13 cellular contexts compared by ENCODE assay signal in the genomic region with DNA sequence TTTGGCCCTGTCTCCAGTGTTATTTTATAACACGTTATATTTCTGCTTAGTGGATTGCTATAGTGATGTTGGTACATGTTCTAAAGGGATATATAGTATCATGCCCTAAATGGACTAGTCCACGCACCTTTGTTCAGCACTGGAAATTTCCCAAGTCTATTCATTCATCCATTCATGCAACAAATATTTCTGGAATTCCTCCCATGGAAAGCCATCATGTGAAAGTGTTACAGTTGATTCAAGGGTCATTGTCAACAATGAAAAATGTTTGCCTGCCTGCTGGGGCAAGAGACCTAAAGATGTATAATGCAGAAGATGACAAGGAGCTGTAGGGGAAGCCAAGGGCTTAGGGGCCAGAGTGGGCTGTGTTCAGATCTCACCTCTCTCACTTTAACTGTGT. TPM values are rescaled to one million over a fixed set of nuclear protein-coding genes. Genes with fewer than 3 reads are reported as not detected.
DNase-seq lines count a peak whose midpoint lies in the region; ATAC-seq and TF ChIP-seq lines count a peak whose summit lies in the region.
"Had no signal": no experiment of that assay in that cellular context is flagged by ENCODE, and none has a peak within 500 bp of the region (broad histone marks: within the 10 kb centered on the region; RNA-seq: fewer than 3 reads in every experiment).

No MANE protein-coding gene starts in this region.

- H3K36me3 ChIP-seq in brain microvascular endothelial cell (replicated peaks) (no peaks in the 10 kb centered on the region), Peyer's patch (no peaks in the 10 kb centered on the region)
- H3K36me3 ChIP-seq: BLaER1, uterus had no signal

- DNase-seq in AG08395 (ENCODE audit: low spot score) (peak; percentile 55), brain microvascular endothelial cell (peak; percentile 77), kidney glomerular epithelial cell (lab: John Stamatoyannopoulos, UW) (peak; percentile 97), NOMO-1 (lab: John Stamatoyannopoulos, UW; ENCODE audit: unreplicated experiment in 2 of 2) (no peak), Peyer's patch (no peak)
- DNase-seq: hippocampal formation, NCI-H1694, uterus had no signal

- no peak for TF ChIP-seq RAD21 in Ishikawa (IDR thresholded peaks at IDR 0.05; ENCODE audit: low read depth)

- peak overlapping the region; percentile 46 for H3K27ac ChIP-seq in brain microvascular endothelial cell
- H3K27ac ChIP-seq in Peyer's patch: no peak overlapping the region
- H3K27ac ChIP-seq: BLaER1, uterus had no signal

- no peak for TF ChIP-seq POLR2A in Peyer's patch (IDR thresholded peaks at IDR 0.05)

- ATAC-seq in HG03354 (IDR thresholded peaks at IDR 0.05; ENCODE audit: poor library complexity, severe bottlenecking, unreplicated experiment) (no peak), GM18519 (IDR thresholded peaks at IDR 0.05; ENCODE audit: low FRiP score, unreplicated experiment) (no peak)

- no peaks in the 10 kb centered on the region for H3K4me1 ChIP-seq in Peyer's patch
- H3K4me1 ChIP-seq: BLaER1, uterus had no signal

- in situ Hi-C loops in brain microvascular endothelial cell (cut with HindIII; ENCODE audit: low pct_ligation_motif_present, low sequenced_read_pairs): no loop called here

- H3K4me3 ChIP-seq in brain microvascular endothelial cell (ENCODE audit: low read depth, low read length): no peak overlapping the region
- H3K4me3 ChIP-seq in Peyer's patch: no peak overlapping the region
- H3K4me3 ChIP-seq: BLaER1, smooth muscle cell, uterus had no signal

- peak; percentile 73; the same call in 1 of the 2 replicates for TF ChIP-seq EP300 in Ishikawa (IDR thresholded peaks at IDR 0.05; ENCODE audit: borderline replicate concordance)

- H3K27me3 ChIP-seq in brain microvascular endothelial cell (replicated peaks) (no peaks in the 10 kb centered on the region), Peyer's patch (no peaks in the 10 kb centered on the region)
- H3K27me3 ChIP-seq: BLaER1, uterus had no signal

- TF ChIP-seq CTCF in brain microvascular endothelial cell (IDR thresholded peaks at IDR 0.05; ENCODE audit: low read depth, low read length, missing control alignments): no peak
- TF ChIP-seq CTCF in Peyer's patch (IDR thresholded peaks at IDR 0.05): no peak

- no peaks in the 10 kb centered on the region for H3K9me3 ChIP-seq in Peyer's patch
- H3K9me3 ChIP-seq: uterus had no signal

TF ChIP-seq in Ishikawa, 13 proteins besides CTCF, POLR2A, EP300 and RAD21:
- TF ChIP-seq TEAD4 (IDR thresholded peaks at IDR 0.05): peak; percentile 95
- no peak for TF ChIP-seq CEBPB (IDR thresholded peaks at IDR 0.05)
- peak; percentile 47; the same call in 1 of the 2 replicates for TF ChIP-seq FOXM1 (IDR thresholded peaks at IDR 0.05; ENCODE audit: borderline replicate concordance, low read depth)
- TF ChIP-seq EGR1 (IDR thresholded peaks at IDR 0.05): no peak
- TF ChIP-seq, protein P1, sequence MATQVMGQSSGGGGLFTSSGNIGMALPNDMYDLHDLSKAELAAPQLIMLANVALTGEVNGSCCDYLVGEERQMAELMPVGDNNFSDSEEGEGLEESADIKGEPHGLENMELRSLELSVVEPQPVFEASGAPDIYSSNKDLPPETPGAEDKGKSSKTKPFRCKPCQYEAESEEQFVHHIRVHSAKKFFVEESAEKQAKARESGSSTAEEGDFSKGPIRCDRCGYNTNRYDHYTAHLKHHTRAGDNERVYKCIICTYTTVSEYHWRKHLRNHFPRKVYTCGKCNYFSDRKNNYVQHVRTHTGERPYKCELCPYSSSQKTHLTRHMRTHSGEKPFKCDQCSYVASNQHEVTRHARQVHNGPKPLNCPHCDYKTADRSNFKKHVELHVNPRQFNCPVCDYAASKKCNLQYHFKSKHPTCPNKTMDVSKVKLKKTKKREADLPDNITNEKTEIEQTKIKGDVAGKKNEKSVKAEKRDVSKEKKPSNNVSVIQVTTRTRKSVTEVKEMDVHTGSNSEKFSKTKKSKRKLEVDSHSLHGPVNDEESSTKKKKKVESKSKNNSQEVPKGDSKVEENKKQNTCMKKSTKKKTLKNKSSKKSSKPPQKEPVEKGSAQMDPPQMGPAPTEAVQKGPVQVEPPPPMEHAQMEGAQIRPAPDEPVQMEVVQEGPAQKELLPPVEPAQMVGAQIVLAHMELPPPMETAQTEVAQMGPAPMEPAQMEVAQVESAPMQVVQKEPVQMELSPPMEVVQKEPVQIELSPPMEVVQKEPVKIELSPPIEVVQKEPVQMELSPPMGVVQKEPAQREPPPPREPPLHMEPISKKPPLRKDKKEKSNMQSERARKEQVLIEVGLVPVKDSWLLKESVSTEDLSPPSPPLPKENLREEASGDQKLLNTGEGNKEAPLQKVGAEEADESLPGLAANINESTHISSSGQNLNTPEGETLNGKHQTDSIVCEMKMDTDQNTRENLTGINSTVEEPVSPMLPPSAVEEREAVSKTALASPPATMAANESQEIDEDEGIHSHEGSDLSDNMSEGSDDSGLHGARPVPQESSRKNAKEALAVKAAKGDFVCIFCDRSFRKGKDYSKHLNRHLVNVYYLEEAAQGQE (IDR thresholded peaks at IDR 0.05; ENCODE audit: low read depth): no peak
- no peak for TF ChIP-seq CREB1 (IDR thresholded peaks at IDR 0.05; ENCODE audit: low read depth)
- TF ChIP-seq, protein P2, sequence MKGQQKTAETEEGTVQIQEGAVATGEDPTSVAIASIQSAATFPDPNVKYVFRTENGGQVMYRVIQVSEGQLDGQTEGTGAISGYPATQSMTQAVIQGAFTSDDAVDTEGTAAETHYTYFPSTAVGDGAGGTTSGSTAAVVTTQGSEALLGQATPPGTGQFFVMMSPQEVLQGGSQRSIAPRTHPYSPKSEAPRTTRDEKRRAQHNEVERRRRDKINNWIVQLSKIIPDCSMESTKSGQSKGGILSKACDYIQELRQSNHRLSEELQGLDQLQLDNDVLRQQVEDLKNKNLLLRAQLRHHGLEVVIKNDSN (IDR thresholded peaks at IDR 0.05): no peak
- TF ChIP-seq TCF12 (IDR thresholded peaks at IDR 0.05; ENCODE audit: low read depth): 0 out of 2 replicates have a peak, but pooled peaks have one; percentile 33
- TF ChIP-seq, protein P3, sequence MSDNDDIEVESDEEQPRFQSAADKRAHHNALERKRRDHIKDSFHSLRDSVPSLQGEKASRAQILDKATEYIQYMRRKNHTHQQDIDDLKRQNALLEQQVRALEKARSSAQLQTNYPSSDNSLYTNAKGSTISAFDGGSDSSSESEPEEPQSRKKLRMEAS (IDR thresholded peaks at IDR 0.05): no peak; the same call in 1 of the 2 replicates
- TF ChIP-seq NFIC (IDR thresholded peaks at IDR 0.05): peak; percentile 42; the same call in 1 of the 2 replicates
- no peak for TF ChIP-seq TAF1 (IDR thresholded peaks at IDR 0.05; ENCODE audit: low read depth)
- TF ChIP-seq YY1 (IDR thresholded peaks at IDR 0.05; ENCODE audit: low read depth): no peak
- no peak for TF ChIP-seq ZBTB7A (IDR thresholded peaks at IDR 0.05; ENCODE audit: low read depth)

RNA-seq across cellular contexts. Expression of a gene that starts 10.8 kb away (rescaled TPM):
- 10 to 100 TPM; 16.9 to 66.8 (median 27.5) TPM for total RNA-seq in Peyer's patch

RNA-seq across cellular contexts. Expression of a gene that starts 27.2 kb away (rescaled TPM):
- total RNA-seq in Peyer's patch: 1 to 10 TPM; 3.3 to 5.4 (median 3.4) TPM

Comparison
In these comparisons a context has a peak if more than half of its experiments do, and no peak if none do; other contexts are left out.
1. DNase-seq: peak in AG08395 (single experiment), brain microvascular endothelial cell (single experiment) and kidney glomerular epithelial cell (single experiment); none in NOMO-1 (0 of 2) and Peyer's patch (0 of 3).